ENCODE assay signal across 26 cellular contexts in the genomic region with DNA sequence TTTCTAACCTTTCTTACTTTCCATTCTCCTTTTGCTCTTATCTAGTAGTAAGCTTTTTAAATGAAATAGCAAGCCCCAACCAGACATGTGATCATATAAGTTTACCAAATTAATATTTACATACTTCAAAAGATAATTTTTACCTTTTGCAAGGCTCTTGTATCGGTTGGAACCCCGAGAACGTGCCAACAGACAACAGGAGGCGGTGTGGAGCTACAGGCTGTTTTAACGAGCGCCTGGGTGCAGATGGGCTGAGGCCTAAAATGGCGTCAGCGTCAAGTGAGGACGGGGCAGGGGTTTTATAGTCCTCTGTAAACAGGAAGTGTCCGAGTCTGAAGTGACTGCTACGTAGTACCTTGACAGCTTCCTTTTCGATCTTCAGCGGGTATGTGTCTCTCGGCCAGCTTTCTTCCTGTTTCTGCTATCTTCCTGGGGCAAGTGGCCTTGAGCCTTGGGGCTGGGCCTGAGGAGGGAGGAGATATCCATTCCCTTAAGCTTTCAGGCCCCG.
"Had no signal": no experiment of that assay in that cellular context is flagged by ENCODE, and none has a peak within 500 bp of the region (broad histone marks: within the 10 kb centered on the region; RNA-seq: fewer than 3 reads in every experiment).

No MANE protein-coding gene starts in this region.

- ATAC-seq: activated CD8-positive, alpha-beta T cell treated with anti-CD3 and anti-CD28 coated beads, Interleukin-2, amount 10 ng/mL, durations not matched to agents 7 days and 5 days; activated T-cell treated with anti-CD3 and anti-CD28 coated beads, Interleukin-2, amount 50 U/mL, for 72 hours; gastrocnemius medialis; left cardiac atrium; left ventricle myocardium superior; right lobe of liver had no signal

- H3K36me3 ChIP-seq: adrenal gland, ascending aorta, cardiac muscle cell, colonic mucosa, gastrocnemius medialis, neutrophil, right lobe of liver, thoracic aorta had no signal

- H3K27me3 ChIP-seq: adrenal gland, ascending aorta, cardiac muscle cell, colonic mucosa, gastrocnemius medialis, hepatocyte, neutrophil, right lobe of liver had no signal

- H3K4me3 ChIP-seq: adrenal gland, ascending aorta, cardiac muscle cell, colonic mucosa, gastrocnemius medialis, hepatocyte, right lobe of liver, thoracic aorta had no signal

- H2AFZ ChIP-seq: hepatocyte had no signal

- H3K9me3 ChIP-seq: adrenal gland, ascending aorta, colonic mucosa, gastrocnemius medialis, neutrophil, right lobe of liver, thoracic aorta had no signal

- H3K4me1 Mint-ChIP-seq: activated naive CD8-positive, alpha-beta T cell treated with anti-CD3 and anti-CD28 coated beads for 36 hours; nephron had no signal

- H3K36me3 Mint-ChIP-seq: activated naive CD8-positive, alpha-beta T cell treated with anti-CD3 and anti-CD28 coated beads for 36 hours; brain had no signal

- H3K27me3 Mint-ChIP-seq: activated naive CD8-positive, alpha-beta T cell treated with anti-CD3 and anti-CD28 coated beads for 36 hours; brain had no signal

- H3K27ac ChIP-seq: adrenal gland, ascending aorta, cardiac muscle cell, colonic mucosa, gastrocnemius medialis, hepatocyte, neutrophil, right lobe of liver, thoracic aorta had no signal

- H3K4me1 ChIP-seq: adrenal gland, ascending aorta, colonic mucosa, gastrocnemius medialis, right lobe of liver had no signal

- H3K4me3 Mint-ChIP-seq: activated CD8-positive, alpha-beta T cell treated with anti-CD3 and anti-CD28 coated beads, Interleukin-2, amount 10 ng/mL, durations not matched to agents 7 days and 5 days; activated naive CD8-positive, alpha-beta T cell treated with anti-CD3 and anti-CD28 coated beads for 36 hours; activated T-cell treated with anti-CD3 and anti-CD28 coated beads, Interleukin-2, amount 50 U/mL, for 72 hours; brain; nephron; T-helper 2 cell treated with Interferon-gamma antibody and Interleukin-4, amounts not matched to agents 5 μg/mL and 100 μg/mL, for 36 hours had no signal

- H3K4me2 ChIP-seq: hepatocyte had no signal

- H3K79me2 ChIP-seq: hepatocyte had no signal

- H3K9me3 Mint-ChIP-seq: activated naive CD8-positive, alpha-beta T cell treated with anti-CD3 and anti-CD28 coated beads for 36 hours; nephron; T-helper 2 cell treated with Interferon-gamma antibody and Interleukin-4, amounts not matched to agents 5 μg/mL and 100 μg/mL, for 36 hours had no signal

- DNase-seq: activated CD8-positive, alpha-beta T cell treated with anti-CD3 and anti-CD28 coated beads, Interleukin-2, amount 10 ng/mL, durations not matched to agents 7 days and 5 days; activated effector memory CD4-positive, alpha-beta T cell treated with Interleukin-2 at 50 U/mL for 16 hours; activated naive CD4-positive, alpha-beta T cell treated with Interleukin-2 at 50 U/mL for 16 hours; activated naive CD8-positive, alpha-beta T cell treated with anti-CD3 and anti-CD28 coated beads for 36 hours; activated T-cell treated with anti-CD3 and anti-CD28 coated beads for 4 hours; activated T-cell treated with anti-CD3 and anti-CD28 coated beads, Interleukin-2, amount 50 U/mL, for 72 hours; cerebellar nuclear complex; colonic mucosa; effector CD8-positive, alpha-beta T cell; gastrocnemius medialis; glutamatergic neuron; left cardiac atrium; left ventricle myocardium superior; right lobe of liver; stimulated activated CD4-positive, alpha-beta T cell treated with anti-CD3 and anti-CD28 coated beads, Interleukin-2, amount 100 ng/mL, for 48 hours; stimulated activated naive CD4-positive, alpha-beta T cell treated with Interleukin-2 at 50 U/mL for 16 hours; T-helper 1 cell had no signal

- H3K27ac Mint-ChIP-seq: activated CD8-positive, alpha-beta T cell treated with anti-CD3 and anti-CD28 coated beads, Interleukin-2, amount 10 ng/mL, durations not matched to agents 7 days and 5 days; activated naive CD8-positive, alpha-beta T cell treated with anti-CD3 and anti-CD28 coated beads for 36 hours; activated T-cell treated with anti-CD3 and anti-CD28 coated beads, Interleukin-2, amount 50 U/mL, for 72 hours; brain; nephron; T-helper 2 cell treated with Interferon-gamma antibody and Interleukin-4, amounts not matched to agents 5 μg/mL and 100 μg/mL, for 36 hours had no signal
